Comparison of ENCODE assay signal across 15 cellular contexts in the genomic region with DNA sequence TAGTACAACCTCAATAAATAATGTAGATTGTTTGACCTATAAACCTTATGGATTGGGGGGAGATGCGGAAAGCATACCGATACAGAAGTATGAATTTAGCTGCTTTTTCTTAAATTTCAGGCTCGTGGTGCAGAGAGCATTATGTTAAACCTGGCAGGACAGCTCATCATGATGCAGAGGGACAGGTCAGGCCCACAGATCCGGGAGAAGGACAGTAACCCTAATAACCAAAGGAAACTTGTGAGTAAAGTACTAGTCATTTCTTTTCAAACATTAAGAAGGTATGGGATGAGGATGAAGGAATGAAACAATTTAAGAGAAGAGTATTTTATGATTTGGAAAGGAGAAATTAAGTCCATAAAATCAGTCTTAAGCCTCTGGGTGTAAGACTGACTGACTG.
"Had no signal": no experiment of that assay in that cellular context is flagged by ENCODE, and none has a peak within 500 bp of the region (broad histone marks: within the 10 kb centered on the region; RNA-seq: fewer than 3 reads in every experiment).

No MANE protein-coding gene starts in this region.

- H3K4me1 Mint-ChIP-seq: mesothelial cell of epicardium had no signal

- H3K9me3 ChIP-seq: stomach, thyroid gland had no signal

- H3K27me3 ChIP-seq: cardiac muscle cell, stomach, thyroid gland had no signal

- H3K27ac ChIP-seq: cardiac muscle cell, stomach, thyroid gland, WERI-Rb-1 had no signal

- H3K27me3 Mint-ChIP-seq: T-cell had no signal

- DNase-seq: activated CD4-positive, alpha-beta T cell treated with anti-CD3 and anti-CD28 coated beads for 48 hours; activated effector memory CD4-positive, alpha-beta T cell treated with Interleukin-2 at 50 U/mL for 16 hours; activated T-cell treated with anti-CD3 and anti-CD28 coated beads for 4 hours; aorta; hypothalamus; kidney glomerular epithelial cell; retina; stimulated activated CD4-positive, alpha-beta T cell treated with anti-CD3 and anti-CD28 coated beads, Interleukin-15, amount 100 ng/mL, for 24 hours; stimulated activated CD4-positive, alpha-beta T cell treated with anti-CD3 and anti-CD28 coated beads, Interleukin-4, amount 100 ng/mL, for 24 hours; stomach; T-cell; thyroid gland; WERI-Rb-1 had no signal

- H3K4me3 ChIP-seq: cardiac muscle cell, stomach, thyroid gland had no signal

- H3K9me3 Mint-ChIP-seq: T-cell had no signal

- H3K4me3 Mint-ChIP-seq: mesothelial cell of epicardium, T-cell had no signal

- H3K27ac Mint-ChIP-seq: mesothelial cell of epicardium had no signal

- ATAC-seq: T-cell had no signal

- H3K4me1 ChIP-seq: stomach, thyroid gland had no signal
